8 cellular contexts compared by ENCODE assay signal in genomic region chr6:44000164-44000842, GRCh38.
DNase-seq lines count a peak whose midpoint lies in the region; ATAC-seq and TF ChIP-seq lines count a peak whose summit lies in the region.

No MANE protein-coding gene starts in this region.

- H2BK120ac ChIP-seq in IMR-90 (ENCODE audit: low read depth, low read length): peak overlapping the region; percentile 36

- H3K27ac ChIP-seq in IMR-90 (ENCODE audit: insufficient read depth, low read length): no peak overlapping the region

- H3K14ac ChIP-seq in IMR-90 (replicated peaks; ENCODE audit: low read depth, low read length): no peak overlapping the region

- TF ChIP-seq CTCF in IMR-90 (conservative IDR thresholded peaks at IDR 0.05; ENCODE audit: low read depth, low read length): no peak

- H2AFZ ChIP-seq in IMR-90 (replicated peaks; ENCODE audit: low read length, poor library complexity): peak overlapping the region; percentile 71

- peak overlapping the region; percentile 93 for H3K27ac Mint-ChIP-seq in T-helper 2 cell treated with Interferon-gamma antibody and Interleukin-4, amounts not matched to agents 5 μg/mL and 100 μg/mL, for 36 hours
- H3K27ac Mint-ChIP-seq in memory B cell: peak overlapping the region; percentile 22

- dilution Hi-C loops in IMR-90 (cut with HindIII; ENCODE audit: low sequenced_read_pairs, unreplicated experiment): no loop called here

- H3K4me2 ChIP-seq in IMR-90 (ENCODE audit: low read depth, low read length): no peak overlapping the region

- H2BK15ac ChIP-seq in IMR-90 (ENCODE audit: low read depth, low read length): peak overlapping the region; percentile 95

- intact Hi-C loops in IMR-90 (cut with micrococcal nuclease): no loop called here

- no peak overlapping the region for H3K56ac ChIP-seq in IMR-90 (ENCODE audit: extremely low read depth, insufficient read depth, low read length)

- H4K5ac ChIP-seq in IMR-90 (ENCODE audit: low read depth, low read length): no peak overlapping the region

- H3K9ac ChIP-seq in IMR-90 (ENCODE audit: low read depth, low read length): no peak overlapping the region

- DNase-seq in SKM-1 treated with dmso at 0.1 percent for 144 hours (lab: John Stamatoyannopoulos, UW; ENCODE audit: unreplicated experiment) (peak; percentile 36), SKM-1 (lab: John Stamatoyannopoulos, UW; ENCODE audit: unreplicated experiment) (no peak), IMR-90 (peak; percentile 25), memory B cell (ENCODE audit: low spot score in 2 of 2) (peak; percentile 32 to 33), inferior parietal cortex (ENCODE audit: extremely low spot score) (no peak), NCI-H1048 (lab: John Stamatoyannopoulos, UW) (no peak), GM19240 (ENCODE audit: insufficient read length, low spot score) (no peak)
- peak; percentile 40 for DNase-seq in T-helper 2 cell treated with Interferon-gamma antibody and Interleukin-4, amounts not matched to agents 5 μg/mL and 100 μg/mL, for 36 hours (ENCODE audit: low spot score)

- peak overlapping the region; percentile 37; the same call in 1 of the 2 replicates for H3K4ac ChIP-seq in IMR-90 (ENCODE audit: low read depth, low read length)

- ATAC-seq in IMR-90 (ENCODE audit: low read depth) (no peak), memory B cell (ENCODE audit: low read depth) (peak; percentile 67)

- no peaks in the 10 kb centered on the region for H3K9me3 Mint-ChIP-seq in T-helper 2 cell treated with Interferon-gamma antibody and Interleukin-4, amounts not matched to agents 5 μg/mL and 100 μg/mL, for 36 hours
- no peaks in the 10 kb centered on the region for H3K9me3 Mint-ChIP-seq in memory B cell

- BruUV-seq in IMR-90 (replicated peaks; lab: Mats Ljungman, UMichigan): no TSS peak

- H3K36me3 Mint-ChIP-seq in T-helper 2 cell treated with Interferon-gamma antibody and Interleukin-4, amounts not matched to agents 5 μg/mL and 100 μg/mL, for 36 hours (ENCODE audit: low read depth): no peaks in the 10 kb centered on the region
- H3K36me3 Mint-ChIP-seq in memory B cell: no peaks in the 10 kb centered on the region

- CTCF ChIA-PET in IMR-90 (lab: Yijun Ruan, JAX): no interaction called here

- no peak overlapping the region for H4K8ac ChIP-seq in IMR-90 (ENCODE audit: low read depth in 2 of 2, low read length in 2 of 2)

- in situ Hi-C loops in IMR-90 (cut with MboI; ENCODE audit: low sequenced_read_pairs): no loop called here

- peak overlapping the region; percentile 83 for H3K4me3 Mint-ChIP-seq in T-helper 2 cell treated with Interferon-gamma antibody and Interleukin-4, amounts not matched to agents 5 μg/mL and 100 μg/mL, for 36 hours
- H3K4me3 Mint-ChIP-seq in memory B cell: peak overlapping the region; percentile 54

- no peak overlapping the region for H3K4me3 ChIP-seq in IMR-90 (ENCODE audit: insufficient read depth, low read depth, low read length)

- no peak overlapping the region for H2BK20ac ChIP-seq in IMR-90 (ENCODE audit: low read depth, low read length)

- H3K36me3 ChIP-seq in IMR-90 (ENCODE audit: control insufficient read depth, insufficient read depth, low read length): no peaks in the 10 kb centered on the region

- no peaks in the 10 kb centered on the region for H3K79me1 ChIP-seq in IMR-90 (ENCODE audit: low read depth in 1 of 2, low read length in 2 of 2)

- H2AK9ac ChIP-seq in IMR-90 (replicated peaks; ENCODE audit: low read depth, low read length, poor library complexity): peak overlapping the region; percentile 65

- peak overlapping the region; percentile 3 for H2BK5ac ChIP-seq in IMR-90 (ENCODE audit: low read depth, low read length, poor library complexity, severe bottlenecking)

- H3K18ac ChIP-seq in IMR-90 (ENCODE audit: low read depth, low read length): no peak overlapping the region

- H4K91ac ChIP-seq in IMR-90 (ENCODE audit: insufficient read depth, low read depth, low read length): peak overlapping the region; percentile 38

- H3K23ac ChIP-seq in IMR-90 (ENCODE audit: low read depth, low read length): no peak overlapping the region

- TF ChIP-seq POLR2A in IMR-90 (IDR thresholded peaks at IDR 0.05; ENCODE audit: low read depth, low read length): no peak

- no peak for TF ChIP-seq RAD21 in IMR-90 (IDR thresholded peaks at IDR 0.05; ENCODE audit: low read length)

- H3K27me3 ChIP-seq in IMR-90 (ENCODE audit: control insufficient read depth, insufficient read depth, low read length): no peaks in the 10 kb centered on the region

- POLR2A ChIA-PET in IMR-90 (lab: Charles Lee; ENCODE audit: unreplicated experiment): no interaction called here

- H3K27me3 Mint-ChIP-seq in T-helper 2 cell treated with Interferon-gamma antibody and Interleukin-4, amounts not matched to agents 5 μg/mL and 100 μg/mL, for 36 hours (ENCODE audit: low read depth): peaks cover 17% of the 10 kb centered on the region
- H3K27me3 Mint-ChIP-seq in memory B cell: peaks cover 10% of the 10 kb centered on the region

- H2AK5ac ChIP-seq in IMR-90 (ENCODE audit: low read depth, low read length): peak overlapping the region; percentile 60

- H3K4me1 Mint-ChIP-seq in T-helper 2 cell treated with Interferon-gamma antibody and Interleukin-4, amounts not matched to agents 5 μg/mL and 100 μg/mL, for 36 hours (ENCODE audit: low read depth): peaks cover 10% of the 10 kb centered on the region
- peaks cover 11% of the 10 kb centered on the region for H3K4me1 Mint-ChIP-seq in memory B cell

- WGBS in IMR-90 (ENCODE audit: extremely low coverage in 2 of 2, insufficient read length in 1 of 2), 2 experiments: 20% methylated on average over 4 of the region's 14 CpGs; no CpG with 5 or more reads in 1 of the 2 experiments

- H3K4me1 ChIP-seq in IMR-90 (ENCODE audit: control insufficient read depth, insufficient read depth, low read length): peaks cover 22% of the 10 kb centered on the region

- H3K9me3 ChIP-seq in IMR-90 (ENCODE audit: control insufficient read depth, insufficient read depth, low read length): no peaks in the 10 kb centered on the region

- H4K20me1 ChIP-seq in IMR-90 (ENCODE audit: insufficient read depth, low read length): no peaks in the 10 kb centered on the region

- peaks cover 15% of the 10 kb centered on the region for H3K9me1 ChIP-seq in IMR-90 (ENCODE audit: insufficient read depth, low read length)

TF ChIP-seq in IMR-90, 13 proteins besides CTCF, POLR2A, EP300 and RAD21:
- TF ChIP-seq FOS (IDR thresholded peaks at IDR 0.05; ENCODE audit: low read depth, low read length) (no peak), SMC3 (IDR thresholded peaks at IDR 0.05; ENCODE audit: low read depth, low read length) (no peak), RCOR1 (IDR thresholded peaks at IDR 0.05; ENCODE audit: insufficient replicate concordance, low read length) (no peak), BHLHE40 (IDR thresholded peaks at IDR 0.05; ENCODE audit: low read depth, low read length) (no peak), NFE2L2 (IDR thresholded peaks at IDR 0.05; ENCODE audit: low read depth, low read length) (no peak), USF2 (IDR thresholded peaks at IDR 0.05; ENCODE audit: low read depth, low read length) (no peak), CEBPB (IDR thresholded peaks at IDR 0.05; ENCODE audit: low read depth, low read length) (no peak), MXI1 (IDR thresholded peaks at IDR 0.05; ENCODE audit: borderline replicate concordance, low read depth, low read length) (no peak), RFX5 (IDR thresholded peaks at IDR 0.05; ENCODE audit: low read depth, low read length) (no peak), CHD1 (IDR thresholded peaks at IDR 0.05; ENCODE audit: low read depth, low read length) (no peak)
TF ChIP-seq in IMR-90: peak in this region for 0.

Comparison
In these comparisons a context has a peak if more than half of its experiments do, and no peak if none do; other contexts are left out.
1. DNase-seq: peak in SKM-1 treated with dmso at 0.1 percent for 144 hours (single experiment), IMR-90 (single experiment), T-helper 2 cell treated with Interferon-gamma antibody and Interleukin-4, amounts not matched to agents 5 μg/mL and 100 μg/mL, for 36 hours (single experiment) and memory B cell (2 of 2); none in SKM-1 (single experiment), inferior parietal cortex (single experiment), NCI-H1048 (single experiment) and GM19240 (single experiment).